9 cellular contexts compared by ENCODE assay signal in the genomic region with DNA sequence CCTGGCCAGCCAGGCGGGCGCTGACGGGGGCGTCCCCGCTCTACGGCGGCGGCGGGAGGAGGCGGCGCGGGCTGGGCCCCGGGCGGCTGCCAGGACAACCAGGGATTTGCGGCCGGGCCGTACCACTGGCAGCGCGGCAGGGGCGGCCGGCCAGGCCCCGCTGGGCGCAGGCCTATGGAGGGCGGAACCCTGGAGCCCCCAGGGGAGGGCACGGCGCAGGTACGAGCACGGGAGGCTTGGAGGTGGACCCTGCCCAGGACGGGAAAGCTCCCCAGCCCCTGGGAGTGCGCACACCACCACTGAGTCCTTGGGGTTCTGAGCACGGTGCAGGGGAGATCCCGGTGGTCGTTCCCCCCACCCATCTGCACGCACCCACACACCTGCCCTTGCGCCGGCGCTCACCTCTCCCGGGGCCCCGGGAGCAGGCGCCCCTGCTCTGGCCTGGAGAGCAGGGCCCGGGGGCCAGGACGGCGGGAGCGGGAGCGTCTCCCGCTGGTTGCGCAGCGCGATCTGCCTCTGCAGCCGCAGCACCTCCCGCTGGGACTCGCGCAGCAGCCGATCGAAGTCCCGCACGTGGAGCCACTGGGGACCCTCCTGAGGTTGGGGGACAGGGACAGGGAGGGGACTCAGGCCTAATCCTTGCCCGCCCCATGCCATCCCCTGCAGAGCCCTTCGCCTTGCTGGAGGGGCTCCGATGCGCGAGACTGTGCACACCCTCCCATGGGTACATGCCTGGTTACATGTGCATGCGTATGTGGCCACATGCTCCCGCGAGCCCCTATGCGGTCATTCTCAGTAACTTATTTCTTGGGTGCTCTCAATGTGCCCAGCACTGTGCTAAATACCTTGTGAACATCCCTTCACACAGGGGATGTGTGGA. TPM values are rescaled to one million over a fixed set of nuclear protein-coding genes. Genes with fewer than 3 reads are reported as not detected.
DNase-seq lines count a peak whose midpoint lies in the region; ATAC-seq and TF ChIP-seq lines count a peak whose summit lies in the region.
"Had no signal": no experiment of that assay in that cellular context is flagged by ENCODE, and none has a peak within 500 bp of the region (broad histone marks: within the 10 kb centered on the region; RNA-seq: fewer than 3 reads in every experiment).

No MANE protein-coding gene starts in this region.

- H3K36me3 ChIP-seq in A673 (ENCODE audit: insufficient read depth, low read length, poor library complexity, severe bottlenecking) (no peaks in the 10 kb centered on the region), iPS-15b (ENCODE audit: control insufficient read depth, insufficient read depth, low read length) (no peaks in the 10 kb centered on the region), skeletal muscle tissue (ENCODE audit: control insufficient read depth in 3 of 3, insufficient read depth in 3 of 3, low read length in 3 of 3) (peaks cover 0 to 2% (median 0%) of the 10 kb centered on the region in 3 donors)

- H3K9me3 ChIP-seq in A673 (ENCODE audit: low read depth, low read length, poor library complexity, severe bottlenecking) (no peaks in the 10 kb centered on the region), iPS-15b (ENCODE audit: control insufficient read depth, insufficient read depth, low read length) (no peaks in the 10 kb centered on the region), skeletal muscle tissue (ENCODE audit: control insufficient read depth in 3 of 3, low read length in 3 of 3) (no peaks in the 10 kb centered on the region)

- H3K9ac ChIP-seq in iPS-15b (ENCODE audit: low read depth, low read length) (peak overlapping the region; percentile 60), skeletal muscle tissue (ENCODE audit: low read depth in 1 of 3, low read length in 3 of 3) (peak overlapping the region; percentile 78 to 91 (median 81))

- POLR2A ChIA-PET in A673 (lab: Charles Lee; ENCODE audit: low non-redundant PET), result no interaction called here

- H3K4me3 ChIP-seq in A673 (ENCODE audit: low read depth, low read length, poor library complexity, severe bottlenecking) (peak overlapping the region; percentile 45), HL-60 (replicated peaks; ENCODE audit: insufficient read depth, low read length) (0 out of 2 replicates have a peak overlapping the region, but pooled peaks have one; percentile 1), iPS-15b (ENCODE audit: low read depth, low read length) (peak overlapping the region; percentile 73), skeletal muscle tissue (ENCODE audit: low read length in 3 of 3) (peak overlapping the region; percentile 77 to 86 (median 83))

- H3K4me3 Mint-ChIP-seq in activated naive CD8-positive, alpha-beta T cell treated with anti-CD3 and anti-CD28 coated beads for 36 hours, result peak overlapping the region; percentile 35

- CTCF ChIA-PET in A673 (lab: Charles Lee), result no interaction called here

- intact Hi-C loops in A673 (cut with micrococcal nuclease; ENCODE audit: unreplicated experiment), result no loop called here

- H3K4me1 ChIP-seq in A673 (ENCODE audit: insufficient read depth, low read length, poor library complexity, severe bottlenecking) (peaks cover 5% of the 10 kb centered on the region), iPS-15b (ENCODE audit: control insufficient read depth, insufficient read depth, low read length) (peaks cover 12% of the 10 kb centered on the region), skeletal muscle tissue (ENCODE audit: control insufficient read depth in 3 of 3, insufficient read depth in 3 of 3, low read length in 3 of 3) (peaks cover 9 to 15% (median 15%) of the 10 kb centered on the region in 3 donors)

- H3K9me3 Mint-ChIP-seq in activated naive CD8-positive, alpha-beta T cell treated with anti-CD3 and anti-CD28 coated beads for 36 hours, result no peaks in the 10 kb centered on the region
- H3K9me3 Mint-ChIP-seq: activated naive CD8-positive, alpha-beta T cell treated with anti-CD3 and anti-CD28 coated beads, Interleukin-2, amount 10 ng/mL, durations not matched to agents 7 days and 5 days had no signal

- no peak overlapping the region for H3K27ac Mint-ChIP-seq in activated naive CD8-positive, alpha-beta T cell treated with anti-CD3 and anti-CD28 coated beads for 36 hours

- BruUV-seq in A673 (replicated peaks; lab: Mats Ljungman, UMichigan), result no TSS peak

- peaks cover 22% of the 10 kb centered on the region for H3K27me3 Mint-ChIP-seq in activated naive CD8-positive, alpha-beta T cell treated with anti-CD3 and anti-CD28 coated beads for 36 hours

- ATAC-seq in GM19397 (IDR thresholded peaks at IDR 0.05; ENCODE audit: unreplicated experiment) (no peak), GM21825 (IDR thresholded peaks at IDR 0.05; ENCODE audit: unreplicated experiment) (no peak)

- TF ChIP-seq CTCF in A673 (conservative IDR thresholded peaks at IDR 0.05; ENCODE audit: low read depth, low read length) (no peak), HL-60 (IDR thresholded peaks at IDR 0.05; ENCODE audit: insufficient read depth, low read length) (no peak)

- DNase-seq in A673 (ENCODE audit: low spot score) (peak; percentile 35), HL-60 (ENCODE audit: low read depth in 1 of 2, low spot score in 1 of 2) (no peak)
- DNase-seq in activated naive CD8-positive, alpha-beta T cell treated with anti-CD3 and anti-CD28 coated beads for 36 hours, result peak; percentile 32
- DNase-seq in stimulated activated CD4-positive, alpha-beta T cell treated with anti-CD3 and anti-CD28 coated beads, Interleukin-15, amount 100 ng/mL, for 24 hours, result no peak
- DNase-seq: activated naive CD8-positive, alpha-beta T cell treated with anti-CD3 and anti-CD28 coated beads, Interleukin-2, amount 10 ng/mL, durations not matched to agents 7 days and 5 days had no signal

- H3K27me3 ChIP-seq in A673 (replicated peaks; ENCODE audit: insufficient read depth, low read depth, low read length, poor library complexity) (no peaks in the 10 kb centered on the region), HL-60 (ENCODE audit: insufficient read depth, poor library complexity, severe bottlenecking) (no peaks in the 10 kb centered on the region), iPS-15b (ENCODE audit: control insufficient read depth, insufficient read depth, low read length) (peaks cover 19% of the 10 kb centered on the region), skeletal muscle tissue (ENCODE audit: control insufficient read depth in 3 of 3, insufficient read depth in 3 of 3, low read length in 3 of 3) (peaks cover 7 to 20% (median 18%) of the 10 kb centered on the region in 3 donors)

- peaks cover 15% of the 10 kb centered on the region for H3K36me3 Mint-ChIP-seq in activated naive CD8-positive, alpha-beta T cell treated with anti-CD3 and anti-CD28 coated beads for 36 hours

- H3K27ac ChIP-seq in A673 (ENCODE audit: low read depth, low read length, poor library complexity, severe bottlenecking), result peak overlapping the region; percentile 25
- H3K27ac ChIP-seq in HL-60 (replicated peaks), result peak overlapping the region; percentile 100
- H3K27ac ChIP-seq in skeletal muscle tissue (ENCODE audit: low read depth, low read length), result no peak overlapping the region

- H3K4me1 Mint-ChIP-seq in activated naive CD8-positive, alpha-beta T cell treated with anti-CD3 and anti-CD28 coated beads for 36 hours, result peaks cover 35% of the 10 kb centered on the region

RNA-seq across cellular contexts. Expression of a gene that starts 3.9 kb away (rescaled TPM):
- 0.21 and 0.24 TPM in 2 replicates for total RNA-seq in A673 (2021)
- total RNA-seq in activated naive CD8-positive, alpha-beta T cell treated with anti-CD3 and anti-CD28 coated beads for 36 hours, result 10 to 100 TPM; 13.7 to 15.4 TPM
- total RNA-seq in skeletal muscle tissue, result 1.0 TPM

RNA-seq across cellular contexts. Expression of a gene that starts 27.4 kb away (rescaled TPM):
- 93.1 and 106 TPM in 2 replicates for total RNA-seq in A673 (2021)
- 100 to 1,000 TPM; 136 to 139 TPM for total RNA-seq in activated naive CD8-positive, alpha-beta T cell treated with anti-CD3 and anti-CD28 coated beads for 36 hours
- total RNA-seq in skeletal muscle tissue, result 62.6 TPM

RNA-seq across cellular contexts. Expression of a gene that starts 43.9 kb away (rescaled TPM):
- total RNA-seq in A673 (2021) (not detected in 2 replicates), skeletal muscle tissue (14.1 TPM)
- total RNA-seq in activated naive CD8-positive, alpha-beta T cell treated with anti-CD3 and anti-CD28 coated beads for 36 hours, result not detected
- total RNA-seq: activated naive CD8-positive, alpha-beta T cell treated with anti-CD3 and anti-CD28 coated beads, Interleukin-2, amount 10 ng/mL, durations not matched to agents 7 days and 5 days had no signal

Comparison
In these comparisons a context has a peak if more than half of its experiments do, and no peak if none do; other contexts are left out.
1. DNase-seq: peak in A673 (single experiment) and activated naive CD8-positive, alpha-beta T cell treated with anti-CD3 and anti-CD28 coated beads for 36 hours (single experiment); none in HL-60 (0 of 2) and stimulated activated CD4-positive, alpha-beta T cell treated with anti-CD3 and anti-CD28 coated beads, Interleukin-15, amount 100 ng/mL, for 24 hours (single experiment).
2. H3K4me3 ChIP-seq: peak in every context shown above with its lines; median percentile 83 in skeletal muscle tissue; 73 in iPS-15b; 45 in A673; 1 in HL-60.
3. RNA of a gene that starts 43.9 kb away (total RNA-seq): 14.1 TPM in skeletal muscle tissue (single experiment); not detected in A673 and not detected in activated naive CD8-positive, alpha-beta T cell treated with anti-CD3 and anti-CD28 coated beads for 36 hours; every median in the first group is over 10 times any median in the second.